9 cellular contexts compared by ENCODE assay signal in the genomic region with DNA sequence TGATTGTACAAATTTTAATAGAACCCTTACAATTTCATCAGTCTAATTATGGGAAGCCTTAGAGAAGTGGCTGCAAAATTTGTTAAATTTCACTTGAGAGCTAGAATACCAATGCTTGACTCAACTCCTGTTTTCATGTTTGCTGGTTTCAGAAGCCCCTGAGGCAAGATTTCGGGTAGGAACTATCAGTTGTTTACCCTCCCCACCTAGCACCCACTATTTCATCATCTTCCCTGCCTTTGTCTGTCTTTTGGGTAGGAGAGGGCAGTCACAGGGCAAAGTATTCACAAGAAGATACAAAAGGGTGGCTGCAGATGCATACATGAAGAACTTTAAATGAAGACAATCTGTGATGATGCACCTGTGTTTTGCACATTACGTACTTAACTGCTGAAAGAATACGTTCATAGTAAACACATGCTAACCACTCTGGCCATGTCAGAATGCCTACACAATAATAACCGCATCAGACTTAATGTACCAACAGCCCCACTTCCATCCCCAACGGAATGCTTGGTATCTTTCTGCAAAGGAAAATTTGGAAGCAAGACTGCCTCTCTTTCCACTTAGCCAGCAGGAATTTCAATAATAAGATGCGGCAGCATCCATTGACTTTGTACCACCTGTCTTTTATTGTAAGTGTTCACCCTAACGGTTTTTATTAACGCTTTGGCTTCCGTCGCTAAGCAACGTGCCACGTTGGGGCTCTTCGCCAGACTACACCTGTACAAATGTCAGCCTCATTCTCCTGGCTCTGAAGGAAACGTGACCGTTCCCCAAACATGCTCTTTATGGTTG. TPM values are rescaled to one million over a fixed set of nuclear protein-coding genes. Genes with fewer than 3 reads are reported as not detected.
DNase-seq lines count a peak whose midpoint lies in the region; ATAC-seq, FAIRE-seq and TF ChIP-seq lines count a peak whose summit lies in the region.
"Had no signal": no experiment of that assay in that cellular context is flagged by ENCODE, and none has a peak within 500 bp of the region (broad histone marks: within the 10 kb centered on the region; RNA-seq: fewer than 3 reads in every experiment).

No MANE protein-coding gene starts in this region.

- FAIRE-seq in GM12878 (lab: Jason Lieb, UNC), result no peak
- FAIRE-seq in HTR-8/SVneo (lab: Jason Lieb, UNC), result no peak
- FAIRE-seq: colon had no signal

- TF ChIP-seq CTCF in CD8-positive, alpha-beta T cell (IDR thresholded peaks at IDR 0.05), result no peak
- TF ChIP-seq CTCF in GM12878 (IDR thresholded peaks at IDR 0.05 in 2 of 3, conservative IDR thresholded peaks at IDR 0.05 in 1 of 3; ENCODE audit: control insufficient read depth in 2 of 3, extremely low read depth in 1 of 3, insufficient read depth in 1 of 3, low read depth in 3 of 3, low read length in 3 of 3), result no peak

- H3K4me2 ChIP-seq in GM12878 (ENCODE audit: control insufficient read depth, insufficient read depth), result peak overlapping the region; percentile 86

- no peak overlapping the region for H3K27ac ChIP-seq in CD8-positive, alpha-beta T cell (ENCODE audit: low read depth, low read length)
- H3K27ac ChIP-seq in GM12878 (ENCODE audit: control insufficient read depth, insufficient read depth), result no peak overlapping the region
- no peak overlapping the region for H3K27ac ChIP-seq in naive thymus-derived CD4-positive, alpha-beta T cell (ENCODE audit: low read depth, low read length)

- H2AFZ ChIP-seq in GM12878 (ENCODE audit: control insufficient read depth, low read depth, low read length), result no peak overlapping the region

- H3K4me1 ChIP-seq in CD8-positive, alpha-beta T cell (ENCODE audit: insufficient read depth, low read length), result peaks cover 11% of the 10 kb centered on the region
- H3K4me1 ChIP-seq in GM12878 (ENCODE audit: control insufficient read depth, insufficient read depth, low read length), result peaks cover 3% of the 10 kb centered on the region
- peaks cover 4 to 14% of the 10 kb centered on the region in 2 donors for H3K4me1 ChIP-seq in naive thymus-derived CD4-positive, alpha-beta T cell (ENCODE audit: control insufficient read depth in 2 of 2, insufficient read depth in 2 of 2, low read length in 2 of 2)

- peak overlapping the region; percentile 85 for H3K4me3 Mint-ChIP-seq in CD8-positive, alpha-beta T cell
- H3K4me3 Mint-ChIP-seq in naive thymus-derived CD4-positive, alpha-beta T cell, result peak overlapping the region; percentile 82 to 93 (median 89)

- peaks cover 21% of the 10 kb centered on the region for H3K4me1 Mint-ChIP-seq in CD8-positive, alpha-beta T cell (ENCODE audit: low read depth)
- H3K4me1 Mint-ChIP-seq in naive thymus-derived CD4-positive, alpha-beta T cell, result peaks cover 11 to 23% (median 20%) of the 10 kb centered on the region in 7 donors

- POLR2A ChIA-PET in CD8-positive, alpha-beta T cell (lab: Charles Lee), result no interaction called here
- POLR2A ChIA-PET in GM12878 (lab: Charles Lee), result interaction anchor here (0.6 kb wide), 2 partner anchors 393 to 594 kb away, joined by 5 to 6 read pairs; no protein-coding TSS in a partner anchor
- POLR2A ChIA-PET in naive thymus-derived CD4-positive, alpha-beta T cell (lab: Charles Lee), result interaction anchor here (0.6 kb wide), 1 partner anchor 76 kb away, joined by 3 read pairs; no protein-coding TSS in a partner anchor

- H3K9me3 ChIP-seq in CD8-positive, alpha-beta T cell (ENCODE audit: low read length), result no peaks in the 10 kb centered on the region
- H3K9me3 ChIP-seq in GM12878 (replicated peaks; ENCODE audit: control insufficient read depth, insufficient read depth, low read length), result no peaks in the 10 kb centered on the region
- H3K9me3 ChIP-seq in naive thymus-derived CD4-positive, alpha-beta T cell (ENCODE audit: control insufficient read depth in 2 of 3, low read length in 3 of 3), result no peaks in the 10 kb centered on the region

- CTCF ChIA-PET in CD8-positive, alpha-beta T cell (lab: Charles Lee), result interaction anchor here (0.6 to 5.2 kb wide), 12 partner anchors 8 to 267 kb away, joined by 3 to 104 read pairs (median 4); no protein-coding TSS in a partner anchor
- CTCF ChIA-PET in GM12878 (lab: Yijun Ruan, JAX), result interaction anchor here (0.7 to 5.2 kb wide), 7 partner anchors 12 to 392 kb away, joined by 3 to 108 read pairs (median 4); no protein-coding TSS in a partner anchor
- CTCF ChIA-PET in naive thymus-derived CD4-positive, alpha-beta T cell (lab: Charles Lee), result interaction anchor here (0.6 to 5.0 kb wide), 4 partner anchors 10 to 340 kb away, joined by 3 to 47 read pairs (median 11); no protein-coding TSS in a partner anchor

- peak overlapping the region; percentile 53 for H3K4me3 ChIP-seq in CD8-positive, alpha-beta T cell (ENCODE audit: low read depth, low read length)
- peak overlapping the region; percentile 32; the same call in 1 of the 2 replicates for H3K4me3 ChIP-seq in GM12878
- H3K4me3 ChIP-seq in naive thymus-derived CD4-positive, alpha-beta T cell (ENCODE audit: low read length), result peak overlapping the region; percentile 63

- in situ Hi-C loops in GM12878 (cut with MboI), result loop anchor here (25.0 kb wide), 1 partner anchor 823 kb away; no protein-coding TSS in a partner anchor

- 13% methylated on average over 15 of the region's 15 CpGs for WGBS in GM12878 (ENCODE audit: insufficient coverage, insufficient replicate concordance, low lambda C conversion rate, missing lambda C conversion rate)

- H3K27me3 ChIP-seq in CD8-positive, alpha-beta T cell (ENCODE audit: insufficient read depth, low read length), result no peaks in the 10 kb centered on the region
- H3K27me3 ChIP-seq in GM12878 (replicated peaks in 1 of 2; ENCODE audit: control insufficient read depth in 2 of 2, insufficient read depth in 2 of 2, low read length in 1 of 2), result no peaks in the 10 kb centered on the region; a peak in 1 of 4 replicates
- H3K27me3 ChIP-seq in naive thymus-derived CD4-positive, alpha-beta T cell (ENCODE audit: control insufficient read depth in 2 of 2, insufficient read depth in 2 of 2, low read length in 2 of 2), result no peaks in the 10 kb centered on the region

- H3K9me3 Mint-ChIP-seq in CD8-positive, alpha-beta T cell, result no peaks in the 10 kb centered on the region
- peaks cover 0 to 1% (median 0%) of the 10 kb centered on the region in 11 donors for H3K9me3 Mint-ChIP-seq in naive thymus-derived CD4-positive, alpha-beta T cell

- H4K20me1 ChIP-seq in GM12878 (ENCODE audit: control insufficient read depth, insufficient read depth), result no peaks in the 10 kb centered on the region; the same call in 1 of the 2 replicates

- no peaks in the 10 kb centered on the region for H3K36me3 ChIP-seq in CD8-positive, alpha-beta T cell (ENCODE audit: insufficient read depth, low read length)
- no peaks in the 10 kb centered on the region for H3K36me3 ChIP-seq in GM12878 (ENCODE audit: control insufficient read depth in 2 of 2, insufficient read depth in 2 of 2, low read length in 1 of 2)
- no peaks in the 10 kb centered on the region for H3K36me3 ChIP-seq in naive thymus-derived CD4-positive, alpha-beta T cell (ENCODE audit: control insufficient read depth in 2 of 3, insufficient read depth in 3 of 3, low read length in 3 of 3)

- no TSS peak for BruUV-seq in GM12878 (replicated peaks; lab: Mats Ljungman, UMichigan)

- RAD21 ChIA-PET in GM12878 (lab: Charles Lee; ENCODE audit: unreplicated experiment), result interaction anchor here (0.7 to 5.2 kb wide), 3 partner anchors 13 to 263 kb away, joined by 3 to 43 read pairs (median 3); no protein-coding TSS in a partner anchor

- DNase-seq in CD8-positive, alpha-beta T cell, result no peak
- DNase-seq in GM12878 (ENCODE audit: low read depth, low spot score), result no peak
- DNase-seq in naive thymus-derived CD4-positive, alpha-beta T cell, result no peak
- DNase-seq in HTR-8/SVneo (ENCODE audit: insufficient read length, low spot score), result no peak
- DNase-seq in LoVo (ENCODE audit: low spot score), result no peak
- DNase-seq in EL, result no peak

- no peak for TF ChIP-seq EP300 in GM12878 (IDR thresholded peaks at IDR 0.05; ENCODE audit: borderline replicate concordance in 1 of 2, control insufficient read depth in 1 of 2, low read depth in 2 of 2, low read length in 2 of 2)

- intact Hi-C loops in CD8-positive, alpha-beta T cell (cut with DNase I, micrococcal nuclease), result loop anchor here (1.0 to 5.0 kb wide), 7 partner anchors 24 to 828 kb away; a partner anchor contains a TSS
- intact Hi-C loops in GM12878 (cut with micrococcal nuclease; ENCODE audit: unreplicated experiment), result loop anchor here (10.0 kb wide), 1 partner anchor 396 kb away; no protein-coding TSS in a partner anchor
- intact Hi-C loops in naive thymus-derived CD4-positive, alpha-beta T cell (cut with micrococcal nuclease), result loop anchor here (1.0 to 2.0 kb wide), 9 partner anchors 24 to 1406 kb away; a partner anchor contains a TSS

- H3K27ac Mint-ChIP-seq in CD8-positive, alpha-beta T cell, result no peak overlapping the region
- peak overlapping the region in 6 of 9 donors; percentile 23 to 53 (median 46) for H3K27ac Mint-ChIP-seq in naive thymus-derived CD4-positive, alpha-beta T cell

- no peak for TF ChIP-seq RAD21 in GM12878 (IDR thresholded peaks at IDR 0.05; ENCODE audit: insufficient read depth, low read depth, low read length)

- H3K27me3 Mint-ChIP-seq in CD8-positive, alpha-beta T cell (ENCODE audit: low read depth), result peaks cover 4% of the 10 kb centered on the region
- H3K27me3 Mint-ChIP-seq in naive thymus-derived CD4-positive, alpha-beta T cell, result peaks cover 0 to 16% (median 4%) of the 10 kb centered on the region in 5 donors

- no peak for TF ChIP-seq POLR2A in GM12878 (IDR thresholded peaks at IDR 0.05; ENCODE audit: low read depth, low read length)

- ATAC-seq in CD8-positive, alpha-beta T cell, result peak; percentile 15
- ATAC-seq in HG02981 (IDR thresholded peaks at IDR 0.05; ENCODE audit: unreplicated experiment), result peak; percentile 13
- peak; percentile 48; the same call in 2 of the 3 replicates for ATAC-seq in GM12878
- ATAC-seq in naive thymus-derived CD4-positive, alpha-beta T cell, result no peak
- ATAC-seq in HG03135 (IDR thresholded peaks at IDR 0.05; ENCODE audit: unreplicated experiment), result no peak

- H3K9ac ChIP-seq in GM12878 (ENCODE audit: control insufficient read depth, insufficient read depth, low read length), result no peak overlapping the region

- H3K36me3 Mint-ChIP-seq in CD8-positive, alpha-beta T cell, result no peaks in the 10 kb centered on the region
- H3K36me3 Mint-ChIP-seq in naive thymus-derived CD4-positive, alpha-beta T cell, result no peaks in the 10 kb centered on the region

- no peaks in the 10 kb centered on the region for H3K79me2 ChIP-seq in GM12878 (ENCODE audit: control insufficient read depth, insufficient read depth, low read length)

- SMC1A ChIA-PET in GM12878 (lab: Charles Lee; ENCODE audit: uncharacterized antibody, unreplicated experiment), result interaction anchor here (0.9 to 3.6 kb wide), 3 partner anchors 13 to 268 kb away, joined by 3 to 75 read pairs (median 17); no protein-coding TSS in a partner anchor

RNA-seq across cellular contexts. Expression of a gene that starts 30.4 kb away (rescaled TPM):
- 1,000 to 10,000 TPM; 8,260 to 8,503 TPM for total RNA-seq in CD8-positive, alpha-beta T cell
- 320 TPM in 2 replicates for total RNA-seq in GM12878 (2013; cell fraction: nucleolus; rRNA removed)
- total RNA-seq in GM12878 (2014; rRNA removed) (1,281 and 1,473 TPM in 2 replicates), GM12878 (2014; rRNA removed; fragmentation: Illumina TruSeq; extraction: Trizol) (4,303 and 4,333 TPM in 2 replicates), GM12878 (2021) (2,627 and 2,734 TPM in 2 replicates)
- polyA plus RNA-seq in GM12878 (2011; ENCODE audit: low read depth), result 5,474 TPM
- polyA plus RNA-seq in GM12878 (2011; rRNA removed) (4,809 and 7,603 TPM in 2 replicates), GM12878 (2014; fragmentation: Illumina TruSeq; extraction: Trizol) (5,925 and 6,580 TPM in 2 replicates), GM12878 (2014; fragmentation: Nextera tagmentation; extraction: Ambion mirVana) (1,000 to 10,000 TPM; 1,130 to 2,045 TPM), GM12878 (2014; rRNA removed) (3,217 and 4,056 TPM in 2 replicates), GM12878 (2016; fragmentation: Nextera tagmentation; extraction: Ambion mirVana) (1,000 to 10,000 TPM; 1,038 to 1,104 TPM)
- polyA plus RNA-seq in GM12878 (2011; cell fraction: cytosol; rRNA removed), result 1,726 and 1,821 TPM in 2 replicates
- polyA plus RNA-seq in GM12878 (2011; cell fraction: nucleus; rRNA removed), result 609 and 739 TPM in 2 replicates
- 5,531 and 6,124 TPM in 2 replicates for polyA plus RNA-seq in GM12878 (2012)
- polyA minus RNA-seq in GM12878 (2011; rRNA and poly(A)+ RNA removed), result 908 and 1,248 TPM in 2 replicates
- 467 and 491 TPM in 2 replicates for polyA minus RNA-seq in GM12878 (2011; cell fraction: cytosol; rRNA and poly(A)+ RNA removed)
- 161 and 255 TPM in 2 replicates for polyA minus RNA-seq in GM12878 (2011; cell fraction: nucleus; rRNA and poly(A)+ RNA removed)
- over 10,000 TPM in 2 of 5 experiments, 1,000 to 10,000 TPM in 3; 4,230 to 13,134 (median 7,796) TPM for total RNA-seq in naive thymus-derived CD4-positive, alpha-beta T cell
- polyA plus RNA-seq in naive thymus-derived CD4-positive, alpha-beta T cell, result 1,000 to 10,000 TPM; 3,943 to 4,894 TPM

Comparison
In these comparisons a context has a peak if more than half of its experiments do, and no peak if none do; other contexts are left out.
1. ATAC-seq: peak in CD8-positive, alpha-beta T cell (single experiment), HG02981 (single experiment) and GM12878 (single experiment); none in naive thymus-derived CD4-positive, alpha-beta T cell (single experiment) and HG03135 (single experiment).
2. Peak in every context shown above with its lines, with median percentiles within 50 percentile points of each other: H3K4me3 ChIP-seq.